In the genomic region with DNA sequence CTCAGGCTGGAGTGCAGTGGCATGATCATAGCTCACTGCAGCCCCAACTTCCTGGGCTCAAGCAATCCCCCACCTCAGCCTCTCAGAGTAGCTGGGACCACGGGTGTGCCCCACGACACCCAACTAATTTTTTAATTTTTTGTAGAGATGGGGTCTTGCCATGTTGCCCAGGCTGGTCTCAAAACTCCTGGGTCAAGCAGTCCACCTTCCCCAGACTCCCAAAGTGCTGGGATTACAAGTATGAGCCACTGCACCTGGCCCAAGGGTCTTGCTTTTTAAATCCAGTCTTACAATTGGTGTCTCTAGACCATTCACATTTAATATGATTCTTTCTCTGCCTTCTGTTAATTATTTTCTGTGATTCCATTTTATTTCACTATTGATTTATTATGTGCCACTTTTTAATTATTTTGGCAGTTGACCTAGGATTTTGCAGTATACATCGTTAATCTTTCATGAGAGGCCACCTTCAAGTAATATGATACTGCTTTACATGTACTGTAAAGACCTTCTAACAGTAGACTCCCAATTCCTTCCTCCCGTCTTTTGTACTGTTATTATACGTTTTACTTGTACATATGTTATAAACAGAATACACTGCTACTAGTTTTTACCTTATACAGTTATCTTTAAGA, we compare ENCODE assay signal across 14 cellular contexts. TPM values are rescaled to one million over a fixed set of nuclear protein-coding genes. Genes with fewer than 3 reads are reported as not detected.
DNase-seq lines count a peak whose midpoint lies in the region; ATAC-seq and TF ChIP-seq lines count a peak whose summit lies in the region.
"Had no signal": no experiment of that assay in that cellular context is flagged by ENCODE, and none has a peak within 500 bp of the region (broad histone marks: within the 10 kb centered on the region; RNA-seq: fewer than 3 reads in every experiment).

No MANE protein-coding gene starts in this region.

- peaks cover 93% of the 10 kb centered on the region for H3K36me3 Mint-ChIP-seq in activated T-helper 17 cell treated with anti-CD3 and anti-CD28 coated beads, Interleukin-2, amount 50 U/mL, for 72 hours (ENCODE audit: low read depth)

- peak; percentile 33 for DNase-seq in SHP77 treated with DMSO at 0.1 percent for 48 hours (lab: John Stamatoyannopoulos, UW)
- DNase-seq in SHP77 (lab: John Stamatoyannopoulos, UW) = no peak
- no peak for DNase-seq in HEK293T (ENCODE audit: extremely low spot score)
- DNase-seq in islet precursor cell = no peak
- no peak for DNase-seq in Right ventricle myocardium inferior (ENCODE audit: missing footprints)
- no peak for DNase-seq in AG20443 (ENCODE audit: low spot score)
- DNase-seq: AML-193; CD4-positive, CD25-positive, alpha-beta regulatory T cell; GF-D8; GOT3; H9; HFFc6 had no signal

- POLR2A ChIA-PET in HEK293T (lab: Yijun Ruan, JAX) = no interaction called here

- H3K27ac Mint-ChIP-seq in activated T-helper 17 cell treated with anti-CD3 and anti-CD28 coated beads, Interleukin-2, amount 50 U/mL, for 72 hours = peak overlapping the region; percentile 23
- H3K27ac Mint-ChIP-seq: H9, HFFc6 had no signal

- CTCF ChIA-PET in HEK293T (lab: Yijun Ruan, JAX) = no interaction called here

- no peak overlapping the region for H3K4me3 Mint-ChIP-seq in activated T-helper 17 cell treated with anti-CD3 and anti-CD28 coated beads, Interleukin-2, amount 50 U/mL, for 72 hours
- H3K4me3 Mint-ChIP-seq: CD4-positive, CD25-positive, alpha-beta regulatory T cell; H9; HFFc6 had no signal

- no peaks in the 10 kb centered on the region for H3K4me1 Mint-ChIP-seq in activated T-helper 17 cell treated with anti-CD3 and anti-CD28 coated beads, Interleukin-2, amount 50 U/mL, for 72 hours

- no peaks in the 10 kb centered on the region for H3K27me3 Mint-ChIP-seq in activated T-helper 17 cell treated with anti-CD3 and anti-CD28 coated beads, Interleukin-2, amount 50 U/mL, for 72 hours
- H3K27me3 Mint-ChIP-seq: CD4-positive, CD25-positive, alpha-beta regulatory T cell had no signal

- no peak for ATAC-seq in activated T-helper 17 cell treated with anti-CD3 and anti-CD28 coated beads, Interleukin-2, amount 50 U/mL, for 72 hours (replicated peaks)
- ATAC-seq in Right ventricle myocardium inferior = no peak

- no peaks in the 10 kb centered on the region for H3K9me3 Mint-ChIP-seq in activated T-helper 17 cell treated with anti-CD3 and anti-CD28 coated beads, Interleukin-2, amount 50 U/mL, for 72 hours
- H3K9me3 Mint-ChIP-seq: CD4-positive, CD25-positive, alpha-beta regulatory T cell; H9; HFFc6 had no signal

- intact Hi-C loops in Right ventricle myocardium inferior (cut with DNase I) = no loop called here

TF ChIP-seq in HEK293T, 16 proteins besides CTCF, POLR2A, EP300 and RAD21:
- TF ChIP-seq SUZ12 (IDR thresholded peaks at IDR 0.05) = no peak
- TF ChIP-seq, protein P1, sequence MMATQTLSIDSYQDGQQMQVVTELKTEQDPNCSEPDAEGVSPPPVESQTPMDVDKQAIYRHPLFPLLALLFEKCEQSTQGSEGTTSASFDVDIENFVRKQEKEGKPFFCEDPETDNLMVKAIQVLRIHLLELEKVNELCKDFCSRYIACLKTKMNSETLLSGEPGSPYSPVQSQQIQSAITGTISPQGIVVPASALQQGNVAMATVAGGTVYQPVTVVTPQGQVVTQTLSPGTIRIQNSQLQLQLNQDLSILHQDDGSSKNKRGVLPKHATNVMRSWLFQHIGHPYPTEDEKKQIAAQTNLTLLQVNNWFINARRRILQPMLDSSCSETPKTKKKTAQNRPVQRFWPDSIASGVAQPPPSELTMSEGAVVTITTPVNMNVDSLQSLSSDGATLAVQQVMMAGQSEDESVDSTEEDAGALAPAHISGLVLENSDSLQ (IDR thresholded peaks at IDR 0.05) = peak; percentile 77
- no peak for TF ChIP-seq HDGF (IDR thresholded peaks at IDR 0.05; ENCODE audit: borderline replicate concordance)
- TF ChIP-seq FOXM1 (IDR thresholded peaks at IDR 0.05; ENCODE audit: borderline replicate concordance) = no peak

RNA-seq across cellular contexts. Expression of gene MMP21, which starts 18.7 kb away (rescaled TPM):
- not detected for total RNA-seq in activated T-helper 17 cell treated with anti-CD3 and anti-CD28 coated beads, Interleukin-2, amount 50 U/mL, for 72 hours
- total RNA-seq in Right ventricle myocardium inferior = not detected
- total RNA-seq: A673, H9, HFFc6 had no signal

RNA-seq across cellular contexts. Expression of gene EDRF1, which starts 37.5 kb away (rescaled TPM):
- 10 to 100 TPM; 35.9 to 38.0 TPM for total RNA-seq in activated T-helper 17 cell treated with anti-CD3 and anti-CD28 coated beads, Interleukin-2, amount 50 U/mL, for 72 hours
- total RNA-seq in Right ventricle myocardium inferior = 9.6 TPM
